ENCODE assay signal across 26 cellular contexts in genomic region chr22:49276567-49276966, GRCh38.
DNase-seq lines count a peak whose midpoint lies in the region; ATAC-seq, FAIRE-seq and TF ChIP-seq lines count a peak whose summit lies in the region.
"Had no signal": no experiment of that assay in that cellular context is flagged by ENCODE, and none has a peak within 500 bp of the region (broad histone marks: within the 10 kb centered on the region; RNA-seq: fewer than 3 reads in every experiment).

No MANE protein-coding gene starts in this region.

- peaks cover 43% of the 10 kb centered on the region for H3K27me3 Mint-ChIP-seq in T-helper 17 cell

- H3K9me3 ChIP-seq in heart right ventricle (peaks cover 0 to 16% (median 3%) of the 10 kb centered on the region in 11 donors), H1 (ENCODE audit: insufficient read depth in 2 of 2, low read depth in 1 of 2, low read length in 1 of 2) (no peaks in the 10 kb centered on the region), spleen (peaks cover 0 to 25% (median 8%) of the 10 kb centered on the region in 8 donors), T-helper 17 cell (ENCODE audit: control insufficient read depth, low read length, poor library complexity, severe bottlenecking) (no peaks in the 10 kb centered on the region), tibial artery (no peaks in the 10 kb centered on the region)

- H3K27ac ChIP-seq in heart right ventricle: no peak overlapping the region
- H3K27ac ChIP-seq in H1 (ENCODE audit: low read depth, low read length): no peak overlapping the region
- no peak overlapping the region for H3K27ac ChIP-seq in spleen
- H3K27ac ChIP-seq in tibial artery: no peak overlapping the region
- H3K27ac ChIP-seq: 22Rv1; A549; BLaER1 treated with 17β-estradiol and CSF1 and Interleukin-3, amounts not matched to agents 10 nM and 100 nM; C4-2B had no signal

- DNase-seq in Right ventricle myocardium inferior (ENCODE audit: missing footprints) (peak; percentile 53), heart right ventricle (no peak), H1 (ENCODE audit: low read depth in 1 of 2, low spot score in 2 of 2) (no peak), spleen (peak; percentile 33), T-helper 17 cell (no peak), tibial artery (no peak)
- DNase-seq: AML-193; CD4-positive, alpha-beta memory T cell; CD4-positive, CD25-positive, alpha-beta regulatory T cell; CD8-positive, alpha-beta memory T cell; COR-L47; DMS 273 treated with DMSO at 0.1 percent for 48 hours; DMS153; DMS53; DMS79; DND-41; EL; GDM1 had no signal

- peak overlapping the region; percentile 81; the same call in 1 of the 2 replicates for H2BK15ac ChIP-seq in H1 (ENCODE audit: low read length)

- FAIRE-seq in H1 (lab: Jason Lieb, UNC): no peak
- FAIRE-seq: A549, GM12878, GM12892, GM18507 had no signal

- H3K23me2 ChIP-seq in H1 (ENCODE audit: low read depth, low read length): peaks cover 2% of the 10 kb centered on the region; the same call in 1 of the 2 replicates

- no peak for TF ChIP-seq CTCF in heart right ventricle (IDR thresholded peaks at IDR 0.05)
- TF ChIP-seq CTCF in H1 (IDR thresholded peaks at IDR 0.05; ENCODE audit: control extremely low read depth in 1 of 3, insufficient read depth in 1 of 3, low read depth in 1 of 3, low read length in 3 of 3): no peak
- no peak for TF ChIP-seq CTCF in spleen (IDR thresholded peaks at IDR 0.05 in 8 of 11, conservative IDR thresholded peaks at IDR 0.05 in 3 of 11)
- no peak for TF ChIP-seq CTCF in tibial artery (IDR thresholded peaks at IDR 0.05)

- H3K4ac ChIP-seq in H1 (replicated peaks; ENCODE audit: insufficient read length, low read depth, low read length): no peak overlapping the region

- H3K4me2 ChIP-seq in H1 (ENCODE audit: insufficient read depth in 1 of 2, low read depth in 2 of 2, low read length in 2 of 2): no peak overlapping the region
- H3K4me2 ChIP-seq: A549; BLaER1 treated with 17β-estradiol and CSF1 and Interleukin-3, amounts not matched to agents 10 nM and 100 nM had no signal

- H3K4me1 ChIP-seq in heart right ventricle: no peaks in the 10 kb centered on the region
- no peaks in the 10 kb centered on the region; a peak in 1 of 7 replicates for H3K4me1 ChIP-seq in H1 (replicated peaks in 1 of 4; ENCODE audit: control insufficient read depth in 3 of 4, insufficient read depth in 4 of 4, low read length in 3 of 4)
- H3K4me1 ChIP-seq in spleen: no peaks in the 10 kb centered on the region
- no peaks in the 10 kb centered on the region for H3K4me1 ChIP-seq in tibial artery
- H3K4me1 ChIP-seq: BLaER1 treated with 17β-estradiol and CSF1 and Interleukin-3, amounts not matched to agents 10 nM and 100 nM had no signal

- peak overlapping the region; percentile 3; the same call in 1 of the 2 replicates for H2AK5ac ChIP-seq in H1 (ENCODE audit: low read depth, low read length)

- no peak overlapping the region for H3K4me3 Mint-ChIP-seq in T-helper 17 cell
- H3K4me3 Mint-ChIP-seq: B cell; CD4-positive, alpha-beta memory T cell; CD4-positive, CD25-positive, alpha-beta regulatory T cell; CD8-positive, alpha-beta memory T cell had no signal

- CTCF ChIA-PET in H1 (lab: Charles Lee; ENCODE audit: partially characterized antibody): no interaction called here

- H4K5ac ChIP-seq in H1 (ENCODE audit: insufficient read length, low read depth, low read length): no peak overlapping the region

- H4K91ac ChIP-seq in H1 (replicated peaks; ENCODE audit: insufficient read length, low read length): no peak overlapping the region

- no peak overlapping the region for H3K56ac ChIP-seq in H1 (replicated peaks; ENCODE audit: insufficient read length, low read depth, low read length)

- no peak overlapping the region for H2BK5ac ChIP-seq in H1 (ENCODE audit: low read depth, low read length)

- H3K36me3 ChIP-seq in heart right ventricle (no peaks in the 10 kb centered on the region), H1 (ENCODE audit: control insufficient read depth in 2 of 4, insufficient read depth in 4 of 4, low read length in 3 of 4) (no peaks in the 10 kb centered on the region), spleen (no peaks in the 10 kb centered on the region), tibial artery (no peaks in the 10 kb centered on the region)
- H3K36me3 ChIP-seq: BLaER1 treated with 17β-estradiol and CSF1 and Interleukin-3, amounts not matched to agents 10 nM and 100 nM had no signal

- no peak overlapping the region for H2BK20ac ChIP-seq in H1 (ENCODE audit: low read length)

- H3K27me3 ChIP-seq in heart right ventricle (peaks cover 0 to 23% (median 14%) of the 10 kb centered on the region in 7 donors), H1 (replicated peaks in 1 of 4; ENCODE audit: control insufficient read depth in 3 of 4, extremely low read depth in 1 of 4, insufficient read depth in 3 of 4, low read length in 3 of 4) (peaks cover 0 to 7% (median 4%) of the 10 kb centered on the region in 4 experiments; a peak in 5 of 7 replicates), spleen (replicated peaks in 1 of 7) (peaks cover 0 to 35% (median 0%) of the 10 kb centered on the region in 7 donors), tibial artery (peaks cover 0 to 6% of the 10 kb centered on the region in 2 donors)
- H3K27me3 ChIP-seq: BLaER1 treated with 17β-estradiol and CSF1 and Interleukin-3, amounts not matched to agents 10 nM and 100 nM had no signal

- H3K23ac ChIP-seq in H1 (ENCODE audit: insufficient read length): no peak overlapping the region

- no peak for TF ChIP-seq EP300 in H1 (IDR thresholded peaks at IDR 0.05; ENCODE audit: borderline replicate concordance in 1 of 2, low read depth in 2 of 2, low read length in 2 of 2)

- H3K4me1 Mint-ChIP-seq in T-helper 17 cell: no peaks in the 10 kb centered on the region
- H3K4me1 Mint-ChIP-seq: B cell; CD4-positive, alpha-beta memory T cell; CD4-positive, CD25-positive, alpha-beta regulatory T cell; CD8-positive, alpha-beta memory T cell had no signal

- TF ChIP-seq POLR2A in H1 (IDR thresholded peaks at IDR 0.05; ENCODE audit: control extremely low read depth in 1 of 2, low read depth in 2 of 2, low read length in 2 of 2) (no peak), spleen (IDR thresholded peaks at IDR 0.05) (no peak)

- H3K27ac Mint-ChIP-seq in T-helper 17 cell: no peak overlapping the region
- H3K27ac Mint-ChIP-seq: B cell; CD4-positive, alpha-beta memory T cell; CD4-positive, CD25-positive, alpha-beta regulatory T cell; CD8-positive, alpha-beta memory T cell had no signal

- POLR2A ChIA-PET in H1 (lab: Charles Lee; ENCODE audit: partially characterized antibody): no interaction called here

- no peak overlapping the region for H3K4me3 ChIP-seq in heart right ventricle
- H3K4me3 ChIP-seq in H1 (ENCODE audit: extremely low read depth in 1 of 4, insufficient read depth in 2 of 4, low read depth in 3 of 4, low read length in 4 of 4): no peak overlapping the region
- no peak overlapping the region for H3K4me3 ChIP-seq in spleen
- no peak overlapping the region for H3K4me3 ChIP-seq in tibial artery
- H3K4me3 ChIP-seq: A549; BLaER1 treated with 17β-estradiol and CSF1 and Interleukin-3, amounts not matched to agents 10 nM and 100 nM; GM12878 had no signal

- H3K79me2 ChIP-seq in H1 (ENCODE audit: control insufficient read depth in 1 of 2, insufficient read depth in 2 of 2, low read length in 2 of 2): no peaks in the 10 kb centered on the region

- ATAC-seq in Right ventricle myocardium inferior (no peak), heart right ventricle (no peak), T-helper 17 cell (no peak)
- ATAC-seq: A549, GM12878 had no signal

- 68 to 77% methylated on average over 10 of the region's 10 CpGs for WGBS in heart right ventricle, 2 donors
- WGBS in H1 (ENCODE audit: extremely low coverage in 1 of 2, insufficient coverage in 1 of 2, insufficient read length in 1 of 2, insufficient replicate concordance in 2 of 2, low coverage in 1 of 2, low lambda C conversion rate in 2 of 2, missing lambda C conversion rate in 1 of 2), 2 experiments: 100% methylated on average over 10 of the region's 10 CpGs; no CpG with 5 or more reads in 1 of the 2 experiments
- 74 to 83% (median 78%) methylated on average over 6 to 10 of the region's 10 CpGs for WGBS in spleen, 5 donors

- no peak overlapping the region for H4K8ac ChIP-seq in H1 (ENCODE audit: extremely low read depth, insufficient read depth, low read length)

- no peak for TF ChIP-seq RAD21 in H1 (IDR thresholded peaks at IDR 0.05 in 1 of 2, conservative IDR thresholded peaks at IDR 0.05 in 1 of 2; ENCODE audit: low read depth in 2 of 2, low read length in 2 of 2)

- H3K36me3 Mint-ChIP-seq in T-helper 17 cell (ENCODE audit: low read depth): peaks cover 3% of the 10 kb centered on the region
- H3K36me3 Mint-ChIP-seq: CD4-positive, alpha-beta memory T cell; CD4-positive, CD25-positive, alpha-beta regulatory T cell had no signal

- intact Hi-C loops in Right ventricle myocardium inferior (cut with DNase I): no loop called here
- intact Hi-C loops in heart right ventricle (cut with DNase I): no loop called here
- intact Hi-C loops in spleen (cut with DNase I; ENCODE audit: low total_unique reads): no loop called here
- intact Hi-C loops in tibial artery (cut with DNase I; ENCODE audit: low total_unique reads): no loop called here

- H2BK12ac ChIP-seq in H1 (ENCODE audit: low read depth, low read length): peak overlapping the region; percentile 33; the same call in 1 of the 2 replicates

- no peak overlapping the region for H3K14ac ChIP-seq in H1 (ENCODE audit: insufficient read length)

- H3K18ac ChIP-seq in H1 (ENCODE audit: extremely low read depth, low read length): no peak overlapping the region; the same call in 1 of the 2 replicates

- H2AFZ ChIP-seq in H1 (ENCODE audit: low read length): no peak overlapping the region

- no peak overlapping the region for H2BK120ac ChIP-seq in H1 (replicated peaks; ENCODE audit: low read depth, low read length)

- H3K79me1 ChIP-seq in H1 (ENCODE audit: low read depth, low read length): no peaks in the 10 kb centered on the region

- no peaks in the 10 kb centered on the region for H4K20me1 ChIP-seq in H1 (replicated peaks in 1 of 2; ENCODE audit: control insufficient read depth in 1 of 2, insufficient read depth in 2 of 2, low read length in 2 of 2)
- H4K20me1 ChIP-seq: BLaER1 treated with 17β-estradiol and CSF1 and Interleukin-3, amounts not matched to agents 10 nM and 100 nM had no signal

- H3K9ac ChIP-seq in H1 (replicated peaks in 1 of 4; ENCODE audit: extremely low read depth in 1 of 4, low read depth in 3 of 4, low read length in 3 of 4): no peak overlapping the region
- H3K9ac ChIP-seq: BLaER1 treated with 17β-estradiol and CSF1 and Interleukin-3, amounts not matched to agents 10 nM and 100 nM had no signal

TF ChIP-seq in H1, 55 proteins besides CTCF, POLR2A, EP300 and RAD21 (continues in another document):
- no peak for TF ChIP-seq ZNF274 (IDR thresholded peaks at IDR 0.05; ENCODE audit: borderline replicate concordance, extremely low read depth, low read length)
- no peak for TF ChIP-seq RBBP5 (IDR thresholded peaks at IDR 0.05; ENCODE audit: borderline replicate concordance, low read depth, low read length)
- TF ChIP-seq BCL11A (IDR thresholded peaks at IDR 0.05; ENCODE audit: low read depth in 2 of 2, low read length in 2 of 2): no peak
- no peak for TF ChIP-seq CHD2 (IDR thresholded peaks at IDR 0.05; ENCODE audit: low read length)
- TF ChIP-seq MAFK (IDR thresholded peaks at IDR 0.05; ENCODE audit: low read depth, low read length): no peak

Comparison
In these comparisons a context has a peak if more than half of its experiments do, and no peak if none do; other contexts are left out.
1. DNase-seq: peak in Right ventricle myocardium inferior (single experiment) and spleen (single experiment); none in heart right ventricle (0 of 2), H1 (0 of 2), T-helper 17 cell (0 of 3) and tibial artery (0 of 2).